ENCODE assay signal across 9 cellular contexts in the genomic region with DNA sequence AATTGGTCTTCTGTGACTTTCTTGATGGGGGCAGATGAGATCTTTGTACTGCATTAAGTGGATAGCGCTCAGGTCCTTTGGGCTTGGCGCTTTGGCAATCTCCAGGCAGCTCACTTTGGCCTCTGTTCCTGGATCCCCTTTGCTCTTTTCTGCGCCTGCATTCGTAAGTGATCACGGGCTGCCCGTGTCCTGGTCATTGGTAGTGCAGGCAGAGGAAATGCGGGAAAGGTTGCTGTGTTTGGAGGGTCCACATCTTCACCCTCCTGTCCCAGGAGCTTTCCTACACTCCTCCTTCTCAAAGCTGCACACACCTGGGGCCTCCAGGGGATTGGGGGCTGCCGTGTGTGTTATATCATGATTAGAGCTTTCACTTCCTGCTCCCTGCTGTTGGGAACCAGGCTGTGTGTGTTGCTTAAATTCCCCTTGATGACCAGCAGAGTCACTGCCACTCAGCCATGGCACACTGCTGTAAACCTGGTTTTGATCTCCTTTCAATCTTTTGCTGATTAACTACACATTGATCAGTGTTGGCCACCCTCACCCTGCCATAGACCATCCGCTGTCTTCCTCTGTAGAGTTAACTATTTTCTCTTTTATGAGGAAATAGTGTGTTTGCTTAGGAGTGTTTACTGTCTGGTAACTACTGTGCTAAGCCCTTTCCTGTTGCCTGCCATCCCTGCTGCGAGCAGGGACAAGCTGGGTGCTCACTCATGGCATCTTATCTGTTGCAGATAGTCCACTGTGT. TPM values are rescaled to one million over a fixed set of nuclear protein-coding genes. Genes with fewer than 3 reads are reported as not detected.
DNase-seq lines count a peak whose midpoint lies in the region; ATAC-seq and TF ChIP-seq lines count a peak whose summit lies in the region.
"Had no signal": no experiment of that assay in that cellular context is flagged by ENCODE, and none has a peak within 500 bp of the region (broad histone marks: within the 10 kb centered on the region; RNA-seq: fewer than 3 reads in every experiment).

No MANE protein-coding gene starts in this region.

- H3K4me3 ChIP-seq in Karpas-422 (ENCODE audit: low read length) (peak overlapping the region; percentile 99), adipocyte (ENCODE audit: low read length) (peak overlapping the region; percentile 96), osteoblast (ENCODE audit: insufficient read depth, low read length) (no peak overlapping the region), vagina (no peak overlapping the region)

- intact Hi-C loops in vagina (cut with DNase I), result no loop called here

- H4K20me1 ChIP-seq in Karpas-422 (ENCODE audit: insufficient read depth, low read depth, low read length) (no peaks in the 10 kb centered on the region), osteoblast (ENCODE audit: insufficient read depth, low read length) (no peaks in the 10 kb centered on the region)

- DNase-seq in NCI-H2081 (lab: John Stamatoyannopoulos, UW) (peak; percentile 26 to 64), NCI-H2081 treated with DMSO at 0.1 percent for 48 hours (lab: John Stamatoyannopoulos, UW) (no peak), Karpas-422 (peak; percentile 92), adipocyte (ENCODE audit: low read depth) (no peak), osteoblast (ENCODE audit: insufficient read length, low spot score, missing footprints) (peak; percentile 29), vagina (ENCODE audit: extremely low spot score in 2 of 2) (no peak), NCI-H345 (lab: John Stamatoyannopoulos, UW) (no peak)
- DNase-seq: NCI-H2227 treated with DMSO at 0.1 percent for 48 hours had no signal

- no peak for TF ChIP-seq CTCF in osteoblast (IDR thresholded peaks at IDR 0.05; ENCODE audit: extremely low read depth, low read depth, low read length)
- TF ChIP-seq CTCF in vagina (IDR thresholded peaks at IDR 0.05), result no peak

- H3K79me2 ChIP-seq in Karpas-422 (ENCODE audit: low read length), result peaks cover 32% of the 10 kb centered on the region
- H3K79me2 ChIP-seq in osteoblast (ENCODE audit: insufficient read depth, low read length), result peaks cover 16% of the 10 kb centered on the region

- no peaks in the 10 kb centered on the region for H3K9me2 ChIP-seq in Karpas-422 (replicated peaks; ENCODE audit: insufficient read depth, low read length)

- no peak for ATAC-seq in HG02981 (IDR thresholded peaks at IDR 0.05; ENCODE audit: unreplicated experiment)

- H3K4me2 ChIP-seq in Karpas-422 (ENCODE audit: low read depth, low read length, poor library complexity, severe bottlenecking), result peak overlapping the region; percentile 96
- peak overlapping the region; percentile 93 for H3K4me2 ChIP-seq in osteoblast (ENCODE audit: insufficient read depth, low read length)

- no peaks in the 10 kb centered on the region for H3K9me3 ChIP-seq in Karpas-422 (ENCODE audit: low read length)
- no peaks in the 10 kb centered on the region for H3K9me3 ChIP-seq in adipocyte (ENCODE audit: control insufficient read depth, low read length)
- no peaks in the 10 kb centered on the region for H3K9me3 ChIP-seq in osteoblast (ENCODE audit: low read depth, low read length)
- H3K9me3 ChIP-seq in vagina, result no peaks in the 10 kb centered on the region

- H3K36me3 ChIP-seq in Karpas-422 (ENCODE audit: insufficient read depth, low read length) (peaks cover 29% of the 10 kb centered on the region), adipocyte (ENCODE audit: control insufficient read depth, insufficient read depth, low read length, severe bottlenecking) (peaks cover 25% of the 10 kb centered on the region), osteoblast (ENCODE audit: insufficient read depth, low read length) (peaks cover 5% of the 10 kb centered on the region), vagina (peaks cover 0 to 14% of the 10 kb centered on the region in 2 donors)

- H3K27me3 ChIP-seq in Karpas-422 (ENCODE audit: low read length) (no peaks in the 10 kb centered on the region), adipocyte (replicated peaks; ENCODE audit: control insufficient read depth, insufficient read depth, low read length) (no peaks in the 10 kb centered on the region), osteoblast (ENCODE audit: insufficient read depth, low read length) (no peaks in the 10 kb centered on the region), vagina (no peaks in the 10 kb centered on the region)

- no peak overlapping the region for H2AFZ ChIP-seq in Karpas-422 (ENCODE audit: low read length)
- no peak overlapping the region for H2AFZ ChIP-seq in osteoblast (ENCODE audit: low read length)

- H3K4me1 ChIP-seq in Karpas-422 (ENCODE audit: low read length) (peaks cover 44% of the 10 kb centered on the region), adipocyte (ENCODE audit: control insufficient read depth, insufficient read depth, low read length) (peaks cover 10% of the 10 kb centered on the region), osteoblast (ENCODE audit: insufficient read depth, low read length) (peaks cover 48% of the 10 kb centered on the region), vagina (peaks cover 19% of the 10 kb centered on the region)

- peak overlapping the region; percentile 100 for H3K9ac ChIP-seq in Karpas-422 (ENCODE audit: low read length)
- H3K9ac ChIP-seq in adipocyte (ENCODE audit: low read length), result peak overlapping the region; percentile 99

- H3K27ac ChIP-seq in Karpas-422 (ENCODE audit: low read length), result peak overlapping the region; percentile 94
- peak overlapping the region; percentile 81 for H3K27ac ChIP-seq in osteoblast (ENCODE audit: low read depth, low read length)
- H3K27ac ChIP-seq in vagina, result no peak overlapping the region

- TF ChIP-seq POLR2A in vagina (IDR thresholded peaks at IDR 0.05), result no peak

RNA-seq across cellular contexts. Expression of gene SNHG17, which starts 13.0 kb away (rescaled TPM):
- total RNA-seq in Karpas-422 (2014; rRNA removed; shearing (Covaris generic); ENCODE audit: low replicate concordance), result 27.3 and 36.4 TPM in 2 replicates
- total RNA-seq in osteoblast (5.6 and 6.9 TPM in 2 replicates), vagina (37.3 TPM)

RNA-seq across cellular contexts. Expression of gene RALGAPB, which starts 24.5 kb away (rescaled TPM):
- 27.2 and 58.6 TPM in 2 replicates for total RNA-seq in Karpas-422 (2014; rRNA removed; shearing (Covaris generic); ENCODE audit: low replicate concordance)
- 42.7 and 43.6 TPM in 2 replicates for total RNA-seq in osteoblast
- 45.2 TPM for total RNA-seq in vagina

Comparison
In these comparisons a context has a peak if more than half of its experiments do, and no peak if none do; other contexts are left out.
1. DNase-seq: peak in NCI-H2081 (2 of 2), Karpas-422 (single experiment) and osteoblast (single experiment); none in NCI-H2081 treated with DMSO at 0.1 percent for 48 hours (single experiment), adipocyte (single experiment), vagina (0 of 2) and NCI-H345 (single experiment).
2. H3K4me3 ChIP-seq: peak in Karpas-422 (single experiment) and adipocyte (single experiment); none in osteoblast (single experiment) and vagina (0 of 2).